ENCODE assay signal across 8 cellular contexts in the genomic region with DNA sequence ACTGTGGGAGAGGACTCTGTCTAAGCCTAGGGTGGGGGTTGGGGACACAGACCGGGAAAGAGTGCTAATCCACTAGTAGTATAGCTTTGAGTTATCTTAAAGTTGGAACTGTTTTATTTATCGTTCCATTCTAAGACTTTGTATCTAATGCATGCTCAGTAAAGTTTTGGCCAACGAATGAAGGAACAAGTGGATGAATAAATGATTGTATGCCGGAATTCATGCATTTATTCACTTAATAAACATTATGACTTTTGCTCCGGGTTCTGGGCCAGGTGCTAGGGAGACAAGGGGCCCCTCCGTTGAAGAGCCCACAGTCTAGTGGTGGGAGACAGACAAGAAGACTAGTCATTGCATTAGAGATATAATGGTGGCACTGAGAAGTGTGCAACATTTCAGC. TPM values are rescaled to one million over a fixed set of nuclear protein-coding genes. Genes with fewer than 3 reads are reported as not detected.
DNase-seq lines count a peak whose midpoint lies in the region; ATAC-seq and TF ChIP-seq lines count a peak whose summit lies in the region.

No MANE protein-coding gene starts in this region.

- H3K27me3 ChIP-seq in BLaER1 treated with 17β-estradiol and CSF1 and Interleukin-3, amounts not matched to agents 10 nM and 100 nM, result no peaks in the 10 kb centered on the region

- peak overlapping the region; percentile 72 to 95 (median 88) for H3K4me3 ChIP-seq in BLaER1 treated with 17β-estradiol and CSF1 and Interleukin-3, amounts not matched to agents 10 nM and 100 nM

- H4K20me1 ChIP-seq in BLaER1 treated with 17β-estradiol and CSF1 and Interleukin-3, amounts not matched to agents 10 nM and 100 nM, result peaks cover 0 to 36% (median 23%) of the 10 kb centered on the region in 11 experiments; a peak in 11 of 22 replicates

- H3K9me3 ChIP-seq in BLaER1 treated with 17β-estradiol and CSF1 and Interleukin-3, amounts not matched to agents 10 nM and 100 nM (replicated peaks in 1 of 11), result no peaks in the 10 kb centered on the region

- H3K4me1 ChIP-seq in BLaER1 treated with 17β-estradiol and CSF1 and Interleukin-3, amounts not matched to agents 10 nM and 100 nM, result peaks cover 29 to 59% (median 44%) of the 10 kb centered on the region in 10 experiments

- H3K9ac ChIP-seq in BLaER1 treated with 17β-estradiol and CSF1 and Interleukin-3, amounts not matched to agents 10 nM and 100 nM, result peak overlapping the region; percentile 92 to 98 (median 95)

- DNase-seq in NAMALWA (ENCODE audit: low spot score) (peak; percentile 11), neural crest cell (ENCODE audit: low read depth, low spot score) (no peak), foreskin melanocyte (no peak), NCI-H2029 treated with DMSO at 0.1 percent for 48 hours (lab: John Stamatoyannopoulos, UW) (no peak)
- no peak for DNase-seq in effector memory CD8-positive, alpha-beta T cell

- H3K27ac Mint-ChIP-seq in effector memory CD8-positive, alpha-beta T cell, result peak overlapping the region; percentile 99 to 100
- H3K27ac Mint-ChIP-seq in neural crest cell (ENCODE audit: unreplicated experiment), result peak overlapping the region; percentile 45

- peaks cover 0 to 22% (median 14%) of the 10 kb centered on the region in 11 experiments; a peak in 14 of 22 replicates for H3K36me3 ChIP-seq in BLaER1 treated with 17β-estradiol and CSF1 and Interleukin-3, amounts not matched to agents 10 nM and 100 nM

- H3K4me2 ChIP-seq in BLaER1 treated with 17β-estradiol and CSF1 and Interleukin-3, amounts not matched to agents 10 nM and 100 nM, result peak overlapping the region; percentile 89 to 99 (median 94)

- H3K4me1 Mint-ChIP-seq in effector memory CD8-positive, alpha-beta T cell (ENCODE audit: low read depth in 2 of 2), result peaks cover 43 to 48% of the 10 kb centered on the region in 2 donors
- H3K4me1 Mint-ChIP-seq in neural crest cell, result peaks cover 38% of the 10 kb centered on the region

- no peaks in the 10 kb centered on the region for H3K27me3 Mint-ChIP-seq in effector memory CD8-positive, alpha-beta T cell
- H3K27me3 Mint-ChIP-seq in neural crest cell (ENCODE audit: low read depth), result no peaks in the 10 kb centered on the region

- peak overlapping the region; percentile 98 to 100 for H3K4me3 Mint-ChIP-seq in effector memory CD8-positive, alpha-beta T cell
- H3K4me3 Mint-ChIP-seq in neural crest cell, result peak overlapping the region; percentile 97

- no peak for TF ChIP-seq CTCF in neural crest cell (conservative IDR thresholded peaks at IDR 0.05)

- peak overlapping the region in 10 of 11 experiments; percentile 96 to 99 (median 98); a peak in 20 of 22 replicates for H3K27ac ChIP-seq in BLaER1 treated with 17β-estradiol and CSF1 and Interleukin-3, amounts not matched to agents 10 nM and 100 nM

- H3K36me3 Mint-ChIP-seq in effector memory CD8-positive, alpha-beta T cell (ENCODE audit: insufficient read depth), result peaks cover 29% of the 10 kb centered on the region
- H3K36me3 Mint-ChIP-seq in neural crest cell (ENCODE audit: low read depth), result no peaks in the 10 kb centered on the region

- no peaks in the 10 kb centered on the region for H3K9me3 Mint-ChIP-seq in effector memory CD8-positive, alpha-beta T cell
- H3K9me3 Mint-ChIP-seq in neural crest cell, result no peaks in the 10 kb centered on the region

- no peak for ATAC-seq in effector memory CD8-positive, alpha-beta T cell (replicated peaks)
- ATAC-seq in GM21423 (IDR thresholded peaks at IDR 0.05; ENCODE audit: unreplicated experiment), result no peak
- no peak for ATAC-seq in HG03342 (IDR thresholded peaks at IDR 0.05; ENCODE audit: unreplicated experiment)

RNA-seq across cellular contexts. Expression of a gene that starts 0.6 kb away (rescaled TPM):
- total RNA-seq in neural crest cell, result 48.8 and 49.9 TPM in 2 replicates

RNA-seq across cellular contexts. Expression of a gene that starts 1.1 kb away (rescaled TPM):
- total RNA-seq in neural crest cell, result 11.3 and 12.9 TPM in 2 replicates

RNA-seq across cellular contexts. Expression of a gene that starts 51.2 kb away (rescaled TPM):
- not detected in 2 replicates for total RNA-seq in neural crest cell
